1 cellular context compared by ENCODE assay signal in the genomic region with DNA sequence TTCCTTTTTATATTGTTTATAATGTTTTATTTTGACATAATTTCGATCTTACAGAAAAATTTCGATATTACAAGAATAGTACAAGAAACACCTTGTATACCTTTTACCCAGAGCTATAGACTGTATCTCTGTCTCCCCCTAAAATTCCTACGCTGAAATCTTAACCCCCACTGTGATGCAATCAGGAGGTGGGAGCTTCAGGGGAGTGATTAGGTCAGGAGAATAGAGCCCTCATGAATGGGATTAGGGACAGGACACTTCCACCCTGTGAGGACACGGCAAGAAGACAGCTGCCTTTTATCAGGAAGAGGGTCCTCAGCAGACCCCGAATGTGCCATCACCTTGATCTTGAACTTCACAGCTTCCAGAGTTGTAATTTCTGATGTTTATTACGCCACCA.
TF ChIP-seq lines count a peak whose summit lies in the region.

No MANE protein-coding gene starts in this region.

TF ChIP-seq in GM23338, 12 proteins besides CTCF, POLR2A, EP300 and RAD21 (continued from another document):
- TF ChIP-seq ZNF331 (CRISPR knock-in tag; IDR thresholded peaks at IDR 0.05; ENCODE audit: low read depth) (no peak), ZNF114 (CRISPR knock-in tag; IDR thresholded peaks at IDR 0.05) (no peak)
TF ChIP-seq in GM23338: peak in this region for 0.
